12 cellular contexts compared by ENCODE assay signal in the genomic region with DNA sequence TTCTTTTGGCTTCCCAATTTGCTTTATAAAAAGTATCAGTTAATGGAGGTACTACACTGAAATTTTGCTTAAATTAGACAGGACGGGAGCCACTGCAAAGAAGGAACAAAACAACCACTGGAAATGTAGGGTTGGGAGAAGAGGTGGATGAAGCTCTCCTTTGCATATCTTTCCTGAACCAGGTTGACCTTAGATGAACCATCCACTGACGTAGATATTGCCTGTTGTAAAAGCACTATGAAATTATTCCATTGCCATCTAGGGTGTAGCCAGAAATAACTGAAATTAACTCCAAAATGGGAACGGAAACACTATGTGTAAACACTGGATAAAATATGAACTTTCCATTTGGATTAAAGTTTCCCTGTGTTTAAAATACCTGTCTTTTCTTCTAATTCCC. TPM values are rescaled to one million over a fixed set of nuclear protein-coding genes. Genes with fewer than 3 reads are reported as not detected.
DNase-seq lines count a peak whose midpoint lies in the region; ATAC-seq and TF ChIP-seq lines count a peak whose summit lies in the region.
"Had no signal": no experiment of that assay in that cellular context is flagged by ENCODE, and none has a peak within 500 bp of the region (broad histone marks: within the 10 kb centered on the region; RNA-seq: fewer than 3 reads in every experiment).

No MANE protein-coding gene starts in this region.

- peaks cover 31% of the 10 kb centered on the region for H3K4me1 Mint-ChIP-seq in activated naive CD4-positive, alpha-beta T cell treated with anti-CD3 and anti-CD28 coated beads for 36 hours (ENCODE audit: low read depth)
- peaks cover 18% of the 10 kb centered on the region for H3K4me1 Mint-ChIP-seq in WTC11
- H3K4me1 Mint-ChIP-seq in stimulated activated effector memory CD8-positive, alpha-beta T cell treated with anti-CD3 and anti-CD28 coated beads, Interleukin-12 subunit alpha, Interleukin-12 subunit beta, amount 100 ng/mL, for 72 hours: peaks cover 33% of the 10 kb centered on the region

- DNase-seq in activated naive CD4-positive, alpha-beta T cell treated with anti-CD3 and anti-CD28 coated beads for 36 hours: no peak
- no peak for DNase-seq in activated naive CD4-positive, alpha-beta T cell (lab: John Stamatoyannopoulos, UW)
- no peak for DNase-seq in WTC11 (ENCODE audit: low spot score)
- DNase-seq in fibroblast of lung (ENCODE audit: low read depth in 2 of 2): peak in 1 of 2 donors; percentile 8
- no peak for DNase-seq in stimulated activated effector memory CD8-positive, alpha-beta T cell treated with anti-CD3 and anti-CD28 coated beads, Interleukin-12 subunit alpha, Interleukin-12 subunit beta, amount 100 ng/mL, for 72 hours (ENCODE audit: low spot score in 2 of 2)
- no peak for DNase-seq in kidney glomerular epithelial cell (lab: John Stamatoyannopoulos, UW)
- DNase-seq in activated CD4-positive, CD25-positive, alpha-beta regulatory T cell (lab: John Stamatoyannopoulos, UW): no peak
- no peak for DNase-seq in DMS79 (lab: John Stamatoyannopoulos, UW)
- DNase-seq: activated CD4-positive, alpha-beta T cell treated with anti-CD3 and anti-CD28 coated beads, Interleukin-2, amount 50 U/mL, for 1 hour; body of pancreas; nucleus accumbens; substantia nigra had no signal

- peak overlapping the region in 2 of 4 experiments; percentile 55 to 84 for H3K4me3 ChIP-seq in fibroblast of lung (replicated peaks in 1 of 4; ENCODE audit: control extremely low read depth in 1 of 4, insufficient read depth in 1 of 4, low read depth in 3 of 4, low read length in 4 of 4)

- H3K27ac ChIP-seq in fibroblast of lung (ENCODE audit: insufficient read depth, low read length): peak overlapping the region; percentile 42

- H3K27me3 Mint-ChIP-seq in activated naive CD4-positive, alpha-beta T cell treated with anti-CD3 and anti-CD28 coated beads for 36 hours (ENCODE audit: low read depth): no peaks in the 10 kb centered on the region
- H3K27me3 Mint-ChIP-seq in WTC11 (ENCODE audit: low read depth): peaks cover 10% of the 10 kb centered on the region

- no peak overlapping the region for H3K9ac ChIP-seq in fibroblast of lung (ENCODE audit: insufficient read depth, low read length)

- peaks cover 10% of the 10 kb centered on the region for H3K4me1 ChIP-seq in fibroblast of lung (ENCODE audit: control insufficient read depth, extremely low read depth, insufficient read depth, low read length)

- H4K20me1 ChIP-seq in fibroblast of lung (ENCODE audit: control insufficient read depth, extremely low read depth, insufficient read depth, low read length): no peaks in the 10 kb centered on the region

- peak overlapping the region; percentile 75 for H3K4me2 ChIP-seq in fibroblast of lung (ENCODE audit: extremely low read depth, insufficient read depth, low read length)

- H3K36me3 ChIP-seq in fibroblast of lung (ENCODE audit: control insufficient read depth, insufficient read depth, low read length): no peaks in the 10 kb centered on the region

- no peaks in the 10 kb centered on the region for H3K9me3 Mint-ChIP-seq in activated naive CD4-positive, alpha-beta T cell treated with anti-CD3 and anti-CD28 coated beads for 36 hours
- no peaks in the 10 kb centered on the region for H3K9me3 Mint-ChIP-seq in WTC11
- no peaks in the 10 kb centered on the region for H3K9me3 Mint-ChIP-seq in stimulated activated effector memory CD8-positive, alpha-beta T cell treated with anti-CD3 and anti-CD28 coated beads, Interleukin-12 subunit alpha, Interleukin-12 subunit beta, amount 100 ng/mL, for 72 hours

- H3K4me3 Mint-ChIP-seq in activated naive CD4-positive, alpha-beta T cell treated with anti-CD3 and anti-CD28 coated beads for 36 hours: peak overlapping the region; percentile 90
- H3K4me3 Mint-ChIP-seq in WTC11: peak overlapping the region; percentile 77
- H3K4me3 Mint-ChIP-seq in stimulated activated effector memory CD8-positive, alpha-beta T cell treated with anti-CD3 and anti-CD28 coated beads, Interleukin-12 subunit alpha, Interleukin-12 subunit beta, amount 100 ng/mL, for 72 hours: peak overlapping the region; percentile 86

- ATAC-seq in WTC11: no peak
- no peak for ATAC-seq in stimulated activated effector memory CD8-positive, alpha-beta T cell treated with anti-CD3 and anti-CD28 coated beads, Interleukin-12 subunit alpha, Interleukin-12 subunit beta, amount 100 ng/mL, for 72 hours
- ATAC-seq: body of pancreas had no signal

- POLR2A ChIA-PET in WTC11 (lab: Charles Lee): no interaction called here

- H3K36me3 Mint-ChIP-seq in activated naive CD4-positive, alpha-beta T cell treated with anti-CD3 and anti-CD28 coated beads for 36 hours (ENCODE audit: low read depth): no peaks in the 10 kb centered on the region
- H3K36me3 Mint-ChIP-seq in WTC11: peaks cover 5% of the 10 kb centered on the region; the same call in 1 of the 2 replicates
- peaks cover 7% of the 10 kb centered on the region for H3K36me3 Mint-ChIP-seq in stimulated activated effector memory CD8-positive, alpha-beta T cell treated with anti-CD3 and anti-CD28 coated beads, Interleukin-12 subunit alpha, Interleukin-12 subunit beta, amount 100 ng/mL, for 72 hours

- intact Hi-C loops in activated naive CD4-positive, alpha-beta T cell treated with anti-CD3 and anti-CD28 coated beads for 36 hours (cut with micrococcal nuclease): loop anchor here (1.0 kb wide), 1 partner anchor 149 kb away; no protein-coding TSS in a partner anchor

- no peaks in the 10 kb centered on the region for H3K27me3 ChIP-seq in fibroblast of lung (ENCODE audit: control insufficient read depth, insufficient read depth, low read length)
- H3K27me3 ChIP-seq: body of pancreas had no signal

- no peak overlapping the region for H3K27ac Mint-ChIP-seq in activated naive CD4-positive, alpha-beta T cell treated with anti-CD3 and anti-CD28 coated beads for 36 hours
- H3K27ac Mint-ChIP-seq in WTC11: no peak overlapping the region
- H3K27ac Mint-ChIP-seq in stimulated activated effector memory CD8-positive, alpha-beta T cell treated with anti-CD3 and anti-CD28 coated beads, Interleukin-12 subunit alpha, Interleukin-12 subunit beta, amount 100 ng/mL, for 72 hours: peak overlapping the region; percentile 90

- TF ChIP-seq CTCF in WTC11 (IDR thresholded peaks at IDR 0.05) (no peak), fibroblast of lung (conservative IDR thresholded peaks at IDR 0.05 in 1 of 2, IDR thresholded peaks at IDR 0.05 in 1 of 2; ENCODE audit: low read depth in 1 of 2, low read length in 2 of 2) (no peak)

- peaks cover 25% of the 10 kb centered on the region for H3K79me2 ChIP-seq in fibroblast of lung (ENCODE audit: control insufficient read depth, insufficient read depth, low read length)

- peak overlapping the region; percentile 72 for H2AFZ ChIP-seq in fibroblast of lung (ENCODE audit: low read length)

- CTCF ChIA-PET in activated naive CD4-positive, alpha-beta T cell treated with anti-CD3 and anti-CD28 coated beads for 36 hours (lab: Charles Lee): no interaction called here
- CTCF ChIA-PET in WTC11 (lab: Charles Lee): no interaction called here

- no peaks in the 10 kb centered on the region for H3K9me3 ChIP-seq in fibroblast of lung (ENCODE audit: control insufficient read depth, insufficient read depth, low read depth, low read length)
- H3K9me3 ChIP-seq: body of pancreas had no signal

TF ChIP-seq in WTC11, 78 proteins besides CTCF, POLR2A, EP300 and RAD21 (continues in another document):
- TF ChIP-seq ZNF219 (CRISPR knock-in tag; IDR thresholded peaks at IDR 0.05; ENCODE audit: borderline replicate concordance): no peak
- TF ChIP-seq TEAD4 (CRISPR knock-in tag; IDR thresholded peaks at IDR 0.05): no peak
- TF ChIP-seq, protein P1, sequence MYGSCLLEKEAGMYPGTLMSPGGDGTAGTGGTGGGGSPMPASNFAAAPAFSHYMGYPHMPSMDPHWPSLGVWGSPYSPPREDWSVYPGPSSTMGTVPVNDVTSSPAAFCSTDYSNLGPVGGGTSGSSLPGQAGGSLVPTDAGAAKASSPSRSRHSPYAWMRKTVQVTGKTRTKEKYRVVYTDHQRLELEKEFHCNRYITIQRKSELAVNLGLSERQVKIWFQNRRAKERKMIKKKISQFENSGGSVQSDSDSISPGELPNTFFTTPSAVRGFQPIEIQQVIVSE (CRISPR knock-in tag; IDR thresholded peaks at IDR 0.05; ENCODE audit: borderline replicate concordance): no peak
- TF ChIP-seq TCF7 (CRISPR knock-in tag; IDR thresholded peaks at IDR 0.05; ENCODE audit: low read depth): no peak
- TF ChIP-seq HMGA2 (CRISPR knock-in tag; IDR thresholded peaks at IDR 0.05): no peak
- TF ChIP-seq CREB1 (CRISPR knock-in tag; IDR thresholded peaks at IDR 0.05): no peak
- TF ChIP-seq, protein P2, sequence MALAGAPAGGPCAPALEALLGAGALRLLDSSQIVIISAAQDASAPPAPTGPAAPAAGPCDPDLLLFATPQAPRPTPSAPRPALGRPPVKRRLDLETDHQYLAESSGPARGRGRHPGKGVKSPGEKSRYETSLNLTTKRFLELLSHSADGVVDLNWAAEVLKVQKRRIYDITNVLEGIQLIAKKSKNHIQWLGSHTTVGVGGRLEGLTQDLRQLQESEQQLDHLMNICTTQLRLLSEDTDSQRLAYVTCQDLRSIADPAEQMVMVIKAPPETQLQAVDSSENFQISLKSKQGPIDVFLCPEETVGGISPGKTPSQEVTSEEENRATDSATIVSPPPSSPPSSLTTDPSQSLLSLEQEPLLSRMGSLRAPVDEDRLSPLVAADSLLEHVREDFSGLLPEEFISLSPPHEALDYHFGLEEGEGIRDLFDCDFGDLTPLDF (CRISPR knock-in tag; IDR thresholded peaks at IDR 0.05): no peak
- TF ChIP-seq JAZF1 (CRISPR knock-in tag; IDR thresholded peaks at IDR 0.05): no peak

RNA-seq across cellular contexts. Expression of gene ABL2, which starts 1.2 kb away (rescaled TPM):
- total RNA-seq in activated naive CD4-positive, alpha-beta T cell treated with anti-CD3 and anti-CD28 coated beads for 36 hours: 1 to 10 TPM; 8.1 TPM
- total RNA-seq in WTC11 (2021) (18.3 to 20.1 TPM (median 19.2 TPM) in 3 replicates), fibroblast of lung (33.9 and 85.4 TPM in 2 replicates)
- polyA plus RNA-seq in fibroblast of lung: 32.7 and 36.1 TPM in 2 replicates
- polyA plus RNA-seq in fibroblast of lung (2012): 19.6 and 28.4 TPM in 2 replicates
- polyA minus RNA-seq in fibroblast of lung (ENCODE audit: low replicate concordance): 69.3 and 157 TPM in 2 replicates
